ENCODE assay signal across 23 cellular contexts in the genomic region with DNA sequence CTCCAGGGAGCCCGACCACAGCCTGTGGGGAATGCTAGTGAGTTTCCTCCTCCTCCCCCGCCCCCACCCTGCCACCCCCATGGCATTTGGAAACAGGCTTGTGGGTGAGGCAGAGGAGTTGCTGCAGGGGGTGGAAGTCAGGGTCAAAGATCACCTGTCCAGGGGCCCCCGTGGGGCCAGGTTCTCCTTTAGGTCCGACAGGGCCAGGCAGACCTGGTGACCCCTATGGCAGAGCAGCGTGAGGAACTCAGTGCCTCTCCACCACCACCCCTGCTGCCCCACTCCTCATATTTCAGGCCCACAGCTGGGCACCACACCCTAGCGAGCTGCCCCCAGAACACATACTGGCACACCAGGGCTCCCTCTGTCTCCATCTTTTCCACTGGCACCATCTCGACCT. TPM values are rescaled to one million over a fixed set of nuclear protein-coding genes. Genes with fewer than 3 reads are reported as not detected.
A peak's percentile ranks its signal among the peaks of the same experiment; 100 is the strongest.
DNase-seq lines count a peak whose midpoint lies in the region; ATAC-seq, FAIRE-seq and TF ChIP-seq lines count a peak whose summit lies in the region.
"Had no signal": no experiment of that assay in that cellular context is flagged by ENCODE, and none has a peak within 500 bp of the region (broad histone marks: within the 10 kb centered on the region; RNA-seq: fewer than 3 reads in every experiment).

No MANE protein-coding gene starts in this region.

- TF ChIP-seq POLR2A in HepG2 (IDR thresholded peaks at IDR 0.05; ENCODE audit: insufficient read depth in 1 of 2, low read depth in 2 of 2, low read length in 2 of 2) = no peak
- no peak for TF ChIP-seq POLR2A in right lobe of liver (IDR thresholded peaks at IDR 0.05)

- no peak overlapping the region for H3K4me3 Mint-ChIP-seq in central memory CD8-positive, alpha-beta T cell
- H3K4me3 Mint-ChIP-seq in stimulated activated naive B cell treated with anti-CD40 and anti-IgM and Interleukin-4, amounts not matched to agents 10 μg/mL and 1 μg/mL and 100 μg/mL, for 72 hours = no peak overlapping the region
- H3K4me3 Mint-ChIP-seq: CD4-positive, alpha-beta memory T cell had no signal

- intact Hi-C loops in HepG2 (cut with micrococcal nuclease; ENCODE audit: unreplicated experiment) = no loop called here
- intact Hi-C loops in right lobe of liver (cut with DNase I) = no loop called here

- H3K79me2 ChIP-seq in HepG2 (ENCODE audit: insufficient read depth, low read length) = no peaks in the 10 kb centered on the region

- no peaks in the 10 kb centered on the region; a peak in 1 of 5 replicates for H3K36me3 ChIP-seq in HepG2 (replicated peaks in 1 of 2; ENCODE audit: control insufficient read depth in 1 of 2, insufficient read depth in 2 of 2, low read length in 2 of 2)
- no peaks in the 10 kb centered on the region for H3K36me3 ChIP-seq in right lobe of liver
- H3K36me3 ChIP-seq: HAP-1 had no signal

- H3K4me2 ChIP-seq in HepG2 (ENCODE audit: low read depth, low read length) = peak overlapping the region; percentile 62

- no peak for TF ChIP-seq CTCF in HepG2 (CRISPR knock-in tag; IDR thresholded peaks at IDR 0.05)
- no peak for TF ChIP-seq CTCF in right lobe of liver (IDR thresholded peaks at IDR 0.05)

- H3K4me1 Mint-ChIP-seq in central memory CD8-positive, alpha-beta T cell = no peaks in the 10 kb centered on the region
- H3K4me1 Mint-ChIP-seq in stimulated activated naive B cell treated with anti-CD40 and anti-IgM and Interleukin-4, amounts not matched to agents 10 μg/mL and 1 μg/mL and 100 μg/mL, for 72 hours = no peaks in the 10 kb centered on the region
- H3K4me1 Mint-ChIP-seq: CD4-positive, alpha-beta memory T cell had no signal

- no peaks in the 10 kb centered on the region for H3K36me3 Mint-ChIP-seq in central memory CD8-positive, alpha-beta T cell (ENCODE audit: insufficient read depth)
- peaks cover 0 to 1% of the 10 kb centered on the region in 2 donors for H3K36me3 Mint-ChIP-seq in stimulated activated naive B cell treated with anti-CD40 and anti-IgM and Interleukin-4, amounts not matched to agents 10 μg/mL and 1 μg/mL and 100 μg/mL, for 72 hours
- H3K36me3 Mint-ChIP-seq: CD4-positive, alpha-beta memory T cell had no signal

- H3K9me3 Mint-ChIP-seq in central memory CD8-positive, alpha-beta T cell = no peaks in the 10 kb centered on the region
- H3K9me3 Mint-ChIP-seq in stimulated activated naive B cell treated with anti-CD40 and anti-IgM and Interleukin-4, amounts not matched to agents 10 μg/mL and 1 μg/mL and 100 μg/mL, for 72 hours = no peaks in the 10 kb centered on the region
- H3K9me3 Mint-ChIP-seq: CD4-positive, alpha-beta memory T cell had no signal

- H2AFZ ChIP-seq in HepG2 (ENCODE audit: low read length) = no peak overlapping the region

- peak overlapping the region; percentile 74 for H3K27ac Mint-ChIP-seq in central memory CD8-positive, alpha-beta T cell (ENCODE audit: low read depth)
- peak overlapping the region; percentile 10 for H3K27ac Mint-ChIP-seq in stimulated activated naive B cell treated with anti-CD40 and anti-IgM and Interleukin-4, amounts not matched to agents 10 μg/mL and 1 μg/mL and 100 μg/mL, for 72 hours
- H3K27ac Mint-ChIP-seq: CD4-positive, alpha-beta memory T cell had no signal

- ATAC-seq in HepG2 (peak; percentile 8), right lobe of liver (no peak), HG03280 (IDR thresholded peaks at IDR 0.05; ENCODE audit: unreplicated experiment) (no peak)
- ATAC-seq in central memory CD8-positive, alpha-beta T cell (replicated peaks; ENCODE audit: extremely low read depth, poor library complexity, severe bottlenecking) = no peak
- ATAC-seq in stimulated activated naive B cell treated with anti-CD40 and anti-IgM and Interleukin-4, amounts not matched to agents 10 μg/mL and 1 μg/mL and 100 μg/mL, for 72 hours (replicated peaks) = no peak

- no peak for FAIRE-seq in HepG2 (lab: Jason Lieb, UNC)
- FAIRE-seq: GM12891, GM18507, H54 had no signal

- CTCF ChIA-PET in HepG2 (lab: Yijun Ruan, JAX; ENCODE audit: low intra/inter-chr PET ratio, low total read pairs) = no interaction called here

- in situ Hi-C loops in HepG2 (cut with HindIII; ENCODE audit: extremely low pct_ligation_motif_present, low pct_unique_long_range_greater_than_20kb) = no loop called here

- H3K4me3 ChIP-seq in HepG2 (replicated peaks in 1 of 3; ENCODE audit: insufficient read depth in 1 of 3, low read depth in 2 of 3, low read length in 3 of 3) (peak overlapping the region in 1 of 3 experiments; percentile 37; a peak in 1 of 6 replicates), right lobe of liver (no peak overlapping the region)
- H3K4me3 ChIP-seq: HAP-1 had no signal

- no peaks in the 10 kb centered on the region for H3K9me3 ChIP-seq in HepG2 (ENCODE audit: low read length)
- H3K9me3 ChIP-seq in right lobe of liver = no peaks in the 10 kb centered on the region
- H3K9me3 ChIP-seq: HAP-1 had no signal

- no peaks in the 10 kb centered on the region for H3K27me3 ChIP-seq in HepG2 (ENCODE audit: control insufficient read depth in 1 of 2, insufficient read depth in 2 of 2, low read length in 2 of 2)
- H3K27me3 ChIP-seq in right lobe of liver = no peaks in the 10 kb centered on the region

- H4K20me1 ChIP-seq in HepG2 (ENCODE audit: insufficient read depth, low read length) = no peaks in the 10 kb centered on the region

- H3K4me1 ChIP-seq in HepG2 (ENCODE audit: insufficient read depth, low read length) = peaks cover 70% of the 10 kb centered on the region
- H3K4me1 ChIP-seq in right lobe of liver = no peaks in the 10 kb centered on the region
- H3K4me1 ChIP-seq: HAP-1 had no signal

- no peak overlapping the region for H3K9ac ChIP-seq in HepG2 (ENCODE audit: insufficient read depth, low read depth, low read length)

- H3K27ac ChIP-seq in HepG2 (ENCODE audit: extremely low read length, insufficient read depth, low read length) (no peak overlapping the region), right lobe of liver (no peak overlapping the region)

- TF ChIP-seq EP300 in HepG2 (IDR thresholded peaks at IDR 0.05; ENCODE audit: low read depth in 2 of 2, low read length in 2 of 2) (peak in 1 of 2 experiments; percentile 23; a peak in 1 of 4 replicates), HepG2 (CRISPR knock-in tag; IDR thresholded peaks at IDR 0.05; ENCODE audit: borderline replicate concordance) (no peak)

- DNase-seq in HepG2 (ENCODE audit: low spot score) (no peak), right lobe of liver (no peak), pons (ENCODE audit: low spot score) (no peak)
- DNase-seq in central memory CD8-positive, alpha-beta T cell (ENCODE audit: low spot score in 2 of 2) = no peak
- no peak for DNase-seq in stimulated activated naive B cell treated with anti-CD40 and anti-IgM and Interleukin-4, amounts not matched to agents 10 μg/mL and 1 μg/mL and 100 μg/mL, for 72 hours
- DNase-seq: C1 segment of cervical spinal cord; Calu3; CD4-positive, alpha-beta memory T cell; COR-L47; DMS53; DMS79 treated with DMSO at 0.1 percent for 48 hours; GF-D8; GOT3 had no signal

- POLR2A ChIA-PET in HepG2 (lab: Yijun Ruan, JAX) = interaction anchor here (0.9 kb wide), 1 partner anchor 63 kb away, joined by 3 read pairs; a partner anchor contains a TSS

- no TSS peak for BruUV-seq in HepG2 (replicated peaks; lab: Mats Ljungman, UMichigan)

- no peak for TF ChIP-seq RAD21 in HepG2 (CRISPR knock-in tag; IDR thresholded peaks at IDR 0.05)

- 4% methylated on average over 5 of the region's 7 CpGs for WGBS in HepG2 (ENCODE audit: low lambda C conversion rate)
- WGBS in right lobe of liver (ENCODE audit: insufficient coverage, low coverage, low lambda C conversion rate, missing lambda C conversion rate) = no CpG with 5 or more reads among the region's 7 CpGs

- H3K27me3 Mint-ChIP-seq in central memory CD8-positive, alpha-beta T cell = no peaks in the 10 kb centered on the region
- H3K27me3 Mint-ChIP-seq in stimulated activated naive B cell treated with anti-CD40 and anti-IgM and Interleukin-4, amounts not matched to agents 10 μg/mL and 1 μg/mL and 100 μg/mL, for 72 hours = no peaks in the 10 kb centered on the region
- H3K27me3 Mint-ChIP-seq: CD4-positive, alpha-beta memory T cell had no signal

RNA-seq across cellular contexts. Expression of a gene that starts 8.9 kb away (rescaled TPM):
- total RNA-seq in HepG2 (2016; rRNA removed; fragmentation: Illumina TruSeq; extraction: Trizol) (0.07 and 0.13 TPM in 2 replicates), right lobe of liver (not detected)
- total RNA-seq in HepG2 (2016; cell fraction: cytosol; rRNA removed; fragmentation: Illumina TruSeq; extraction: Trizol; ENCODE audit: low read depth) = not detected in 2 replicates
- 0.11 TPM in 1 of 2 replicates, not detected in the other for total RNA-seq in HepG2 (2016; cell fraction: insoluble cytoplasmic fraction; rRNA removed; fragmentation: Illumina TruSeq; extraction: Trizol)
- total RNA-seq in HepG2 (2016; cell fraction: membrane; rRNA removed; fragmentation: Illumina TruSeq; extraction: Trizol) = 0.10 TPM in 1 of 2 replicates, not detected in the other
- total RNA-seq in HepG2 (2016; cell fraction: nucleus; rRNA removed; fragmentation: Illumina TruSeq; extraction: Trizol) = 0.31 and 0.43 TPM in 2 replicates
- 1.5 and 2.3 TPM in 2 replicates for polyA plus RNA-seq in HepG2 (2011; rRNA removed)
- polyA plus RNA-seq in HepG2 (2011; cell fraction: cytosol; rRNA removed) = 0.71 and 0.87 TPM in 2 replicates
- 21.5 and 24.3 TPM in 2 replicates for polyA plus RNA-seq in HepG2 (2011; cell fraction: nucleus; rRNA removed)
- 0.99 and 2.0 TPM in 2 replicates for polyA plus RNA-seq in HepG2 (2012)
- 0.09 TPM in 1 of 2 replicates, not detected in the other for polyA plus RNA-seq in HepG2 (2016; cell fraction: cytosol; fragmentation: Illumina TruSeq; extraction: Trizol; ENCODE audit: low read depth)
- not detected in 2 replicates for polyA plus RNA-seq in HepG2 (2016; cell fraction: insoluble cytoplasmic fraction; fragmentation: Illumina TruSeq; extraction: Trizol; ENCODE audit: low read depth)
- polyA plus RNA-seq in HepG2 (2016; cell fraction: membrane; fragmentation: Illumina TruSeq; extraction: Trizol; ENCODE audit: low read depth) = not detected in 2 replicates
- 0.70 and 1.8 TPM in 2 replicates for polyA plus RNA-seq in HepG2 (2016; cell fraction: nucleus; fragmentation: Illumina TruSeq; extraction: Trizol; ENCODE audit: insufficient read depth, low read depth)
- 1.2 and 2.9 TPM in 2 replicates for polyA minus RNA-seq in HepG2 (2011; rRNA and poly(A)+ RNA removed; ENCODE audit: low replicate concordance)
- polyA minus RNA-seq in HepG2 (2011; cell fraction: cytosol; rRNA and poly(A)+ RNA removed) = not detected in 2 replicates
- 2.1 and 2.2 TPM in 2 replicates for polyA minus RNA-seq in HepG2 (2011; cell fraction: nucleus; rRNA and poly(A)+ RNA removed)
- total RNA-seq: CD4-positive, alpha-beta memory T cell; G401 had no signal
- polyA plus RNA-seq: CD4-positive, alpha-beta memory T cell had no signal

RNA-seq across cellular contexts. Expression of a gene that starts 15.9 kb away (rescaled TPM):
- total RNA-seq in HepG2 (2016; rRNA removed; fragmentation: Illumina TruSeq; extraction: Trizol) (6.4 and 7.1 TPM in 2 replicates), right lobe of liver (10 to 100 TPM in 1 of 6 experiments, 1 to 10 TPM in 4, under 1 TPM in 1; 0.59 to 10.8 (median 1.4) TPM)
- 2.1 and 2.6 TPM in 2 replicates for total RNA-seq in HepG2 (2016; cell fraction: cytosol; rRNA removed; fragmentation: Illumina TruSeq; extraction: Trizol; ENCODE audit: low read depth)
- total RNA-seq in HepG2 (2016; cell fraction: insoluble cytoplasmic fraction; rRNA removed; fragmentation: Illumina TruSeq; extraction: Trizol) = 6.7 and 7.5 TPM in 2 replicates
- total RNA-seq in HepG2 (2016; cell fraction: membrane; rRNA removed; fragmentation: Illumina TruSeq; extraction: Trizol) = 3.4 and 3.7 TPM in 2 replicates
- total RNA-seq in HepG2 (2016; cell fraction: nucleus; rRNA removed; fragmentation: Illumina TruSeq; extraction: Trizol) = 5.4 and 8.1 TPM in 2 replicates
- 103 and 122 TPM in 2 replicates for polyA plus RNA-seq in HepG2 (2011; rRNA removed)
- polyA plus RNA-seq in HepG2 (2011; cell fraction: cytosol; rRNA removed) = 80.3 and 95.3 TPM in 2 replicates
- 274 and 322 TPM in 2 replicates for polyA plus RNA-seq in HepG2 (2011; cell fraction: nucleus; rRNA removed)
- polyA plus RNA-seq in HepG2 (2012) = 46.3 and 53.1 TPM in 2 replicates
- polyA plus RNA-seq in HepG2 (2016; cell fraction: cytosol; fragmentation: Illumina TruSeq; extraction: Trizol; ENCODE audit: low read depth) = 0.64 and 0.77 TPM in 2 replicates
- 4.4 and 4.7 TPM in 2 replicates for polyA plus RNA-seq in HepG2 (2016; cell fraction: insoluble cytoplasmic fraction; fragmentation: Illumina TruSeq; extraction: Trizol; ENCODE audit: low read depth)
- polyA plus RNA-seq in HepG2 (2016; cell fraction: membrane; fragmentation: Illumina TruSeq; extraction: Trizol; ENCODE audit: low read depth) = 1.8 and 2.0 TPM in 2 replicates
- polyA plus RNA-seq in HepG2 (2016; cell fraction: nucleus; fragmentation: Illumina TruSeq; extraction: Trizol; ENCODE audit: insufficient read depth, low read depth) = 11.6 and 13.1 TPM in 2 replicates
- 5.2 and 195 TPM in 2 replicates for polyA minus RNA-seq in HepG2 (2011; rRNA and poly(A)+ RNA removed; ENCODE audit: low replicate concordance)
- 52.8 and 55.0 TPM in 2 replicates for polyA minus RNA-seq in HepG2 (2011; cell fraction: cytosol; rRNA and poly(A)+ RNA removed)
- 111 and 115 TPM in 2 replicates for polyA minus RNA-seq in HepG2 (2011; cell fraction: nucleus; rRNA and poly(A)+ RNA removed)

RNA-seq across cellular contexts. Expression of a gene that starts 22.6 kb away (rescaled TPM):
- 0.55 and 2.7 TPM in 2 replicates for total RNA-seq in HepG2 (2016; rRNA removed; fragmentation: Illumina TruSeq; extraction: Trizol)
- total RNA-seq in HepG2 (2016; cell fraction: cytosol; rRNA removed; fragmentation: Illumina TruSeq; extraction: Trizol; ENCODE audit: low read depth) = 0.09 and 0.30 TPM in 2 replicates
- 0.46 and 3.8 TPM in 2 replicates for total RNA-seq in HepG2 (2016; cell fraction: insoluble cytoplasmic fraction; rRNA removed; fragmentation: Illumina TruSeq; extraction: Trizol)
- 0.40 and 0.41 TPM in 2 replicates for total RNA-seq in HepG2 (2016; cell fraction: membrane; rRNA removed; fragmentation: Illumina TruSeq; extraction: Trizol)
- 3.5 and 6.0 TPM in 2 replicates for total RNA-seq in HepG2 (2016; cell fraction: nucleus; rRNA removed; fragmentation: Illumina TruSeq; extraction: Trizol)
- polyA plus RNA-seq in HepG2 (2011; rRNA removed) = 11.7 and 18.1 TPM in 2 replicates
- 1.7 and 1.9 TPM in 2 replicates for polyA plus RNA-seq in HepG2 (2011; cell fraction: cytosol; rRNA removed)
- 238 and 263 TPM in 2 replicates for polyA plus RNA-seq in HepG2 (2011; cell fraction: nucleus; rRNA removed)
- 19.3 and 24.8 TPM in 2 replicates for polyA plus RNA-seq in HepG2 (2012)
- polyA plus RNA-seq in HepG2 (2016; cell fraction: cytosol; fragmentation: Illumina TruSeq; extraction: Trizol; ENCODE audit: low read depth) = 0.10 TPM in 1 of 2 replicates, not detected in the other
- polyA plus RNA-seq in HepG2 (2016; cell fraction: insoluble cytoplasmic fraction; fragmentation: Illumina TruSeq; extraction: Trizol; ENCODE audit: low read depth) = 0.54 and 0.62 TPM in 2 replicates
- polyA plus RNA-seq in HepG2 (2016; cell fraction: membrane; fragmentation: Illumina TruSeq; extraction: Trizol; ENCODE audit: low read depth) = 0.23 and 0.29 TPM in 2 replicates
- polyA plus RNA-seq in HepG2 (2016; cell fraction: nucleus; fragmentation: Illumina TruSeq; extraction: Trizol; ENCODE audit: insufficient read depth, low read depth) = 20.6 and 20.8 TPM in 2 replicates
- polyA minus RNA-seq in HepG2 (2011; rRNA and poly(A)+ RNA removed; ENCODE audit: low replicate concordance) = 7.3 and 44.5 TPM in 2 replicates
- 1.4 and 2.4 TPM in 2 replicates for polyA minus RNA-seq in HepG2 (2011; cell fraction: cytosol; rRNA and poly(A)+ RNA removed)
- polyA minus RNA-seq in HepG2 (2011; cell fraction: nucleus; rRNA and poly(A)+ RNA removed) = 12.9 and 14.3 TPM in 2 replicates
- total RNA-seq in right lobe of liver = 1 to 10 TPM in 4 of 6 experiments, under 1 TPM in 2; 0.31 to 1.7 (median 1.1) TPM
- polyA plus RNA-seq: CD4-positive, alpha-beta memory T cell had no signal

RNA-seq across cellular contexts. Expression of a gene that starts 36.9 kb away (rescaled TPM):
- total RNA-seq in HepG2 (2016; rRNA removed; fragmentation: Illumina TruSeq; extraction: Trizol) = 273 and 316 TPM in 2 replicates
- 111 and 125 TPM in 2 replicates for total RNA-seq in HepG2 (2016; cell fraction: cytosol; rRNA removed; fragmentation: Illumina TruSeq; extraction: Trizol; ENCODE audit: low read depth)
- total RNA-seq in HepG2 (2016; cell fraction: insoluble cytoplasmic fraction; rRNA removed; fragmentation: Illumina TruSeq; extraction: Trizol) = 277 and 308 TPM in 2 replicates
- 130 and 146 TPM in 2 replicates for total RNA-seq in HepG2 (2016; cell fraction: membrane; rRNA removed; fragmentation: Illumina TruSeq; extraction: Trizol)
- total RNA-seq in HepG2 (2016; cell fraction: nucleus; rRNA removed; fragmentation: Illumina TruSeq; extraction: Trizol) = 180 and 194 TPM in 2 replicates
- polyA plus RNA-seq in HepG2 (2011; rRNA removed) = 680 and 772 TPM in 2 replicates
- polyA plus RNA-seq in HepG2 (2011; cell fraction: cytosol; rRNA removed) = 928 and 1,184 TPM in 2 replicates
- polyA plus RNA-seq in HepG2 (2011; cell fraction: nucleus; rRNA removed) = 761 and 810 TPM in 2 replicates
- polyA plus RNA-seq in HepG2 (2012) = 354 and 462 TPM in 2 replicates
- 101 and 102 TPM in 2 replicates for polyA plus RNA-seq in HepG2 (2016; cell fraction: cytosol; fragmentation: Illumina TruSeq; extraction: Trizol; ENCODE audit: low read depth)
- polyA plus RNA-seq in HepG2 (2016; cell fraction: insoluble cytoplasmic fraction; fragmentation: Illumina TruSeq; extraction: Trizol; ENCODE audit: low read depth) = 253 and 261 TPM in 2 replicates
- polyA plus RNA-seq in HepG2 (2016; cell fraction: membrane; fragmentation: Illumina TruSeq; extraction: Trizol; ENCODE audit: low read depth) = 99.7 and 108 TPM in 2 replicates
- polyA plus RNA-seq in HepG2 (2016; cell fraction: nucleus; fragmentation: Illumina TruSeq; extraction: Trizol; ENCODE audit: insufficient read depth, low read depth) = 230 and 250 TPM in 2 replicates
- 1,601 and 2,541 TPM in 2 replicates for polyA minus RNA-seq in HepG2 (2011; rRNA and poly(A)+ RNA removed; ENCODE audit: low replicate concordance)
- 429 and 449 TPM in 2 replicates for polyA minus RNA-seq in HepG2 (2011; cell fraction: cytosol; rRNA and poly(A)+ RNA removed)
- polyA minus RNA-seq in HepG2 (2011; cell fraction: nucleus; rRNA and poly(A)+ RNA removed) = 214 and 290 TPM in 2 replicates
- 100 to 1,000 TPM; 176 to 329 (median 213) TPM for total RNA-seq in right lobe of liver

RNA-seq across cellular contexts. Expression of a gene that starts 49.1 kb away (rescaled TPM):
- total RNA-seq in HepG2 (2016; rRNA removed; fragmentation: Illumina TruSeq; extraction: Trizol) (0.31 TPM in 1 of 2 replicates, not detected in the other), right lobe of liver (not detected)
- not detected in 2 replicates for total RNA-seq in HepG2 (2016; cell fraction: cytosol; rRNA removed; fragmentation: Illumina TruSeq; extraction: Trizol; ENCODE audit: low read depth)
- total RNA-seq in HepG2 (2016; cell fraction: insoluble cytoplasmic fraction; rRNA removed; fragmentation: Illumina TruSeq; extraction: Trizol) = 0.32 TPM in 1 of 2 replicates, not detected in the other
- total RNA-seq in HepG2 (2016; cell fraction: membrane; rRNA removed; fragmentation: Illumina TruSeq; extraction: Trizol) = not detected in 2 replicates
- total RNA-seq in HepG2 (2016; cell fraction: nucleus; rRNA removed; fragmentation: Illumina TruSeq; extraction: Trizol) = not detected in 2 replicates
- polyA plus RNA-seq in HepG2 (2011; rRNA removed) = 0.30 and 0.59 TPM in 2 replicates
- not detected in 2 replicates for polyA plus RNA-seq in HepG2 (2011; cell fraction: cytosol; rRNA removed)
- 2.5 and 4.9 TPM in 2 replicates for polyA plus RNA-seq in HepG2 (2011; cell fraction: nucleus; rRNA removed)
- 0.25 and 0.27 TPM in 2 replicates for polyA plus RNA-seq in HepG2 (2012)
- polyA plus RNA-seq in HepG2 (2016; cell fraction: cytosol; fragmentation: Illumina TruSeq; extraction: Trizol; ENCODE audit: low read depth) = not detected in 2 replicates
- not detected in 2 replicates for polyA plus RNA-seq in HepG2 (2016; cell fraction: insoluble cytoplasmic fraction; fragmentation: Illumina TruSeq; extraction: Trizol; ENCODE audit: low read depth)
- not detected in 2 replicates for polyA plus RNA-seq in HepG2 (2016; cell fraction: membrane; fragmentation: Illumina TruSeq; extraction: Trizol; ENCODE audit: low read depth)
- not detected in 2 replicates for polyA plus RNA-seq in HepG2 (2016; cell fraction: nucleus; fragmentation: Illumina TruSeq; extraction: Trizol; ENCODE audit: insufficient read depth, low read depth)
- polyA minus RNA-seq in HepG2 (2011; rRNA and poly(A)+ RNA removed; ENCODE audit: low replicate concordance) = 0.68 TPM in 1 of 2 replicates, not detected in the other
- polyA minus RNA-seq in HepG2 (2011; cell fraction: cytosol; rRNA and poly(A)+ RNA removed) = not detected in 2 replicates
- 1.1 and 2.4 TPM in 2 replicates for polyA minus RNA-seq in HepG2 (2011; cell fraction: nucleus; rRNA and poly(A)+ RNA removed)
- total RNA-seq: A172; A673; Calu3; CD4-positive, alpha-beta memory T cell; Daoy; G401 had no signal
- polyA plus RNA-seq: BJ; CD4-positive, alpha-beta memory T cell had no signal
